17 cellular contexts compared by ENCODE assay signal in genomic region chr10:130363051-130363450, GRCh38.
DNase-seq lines count a peak whose midpoint lies in the region; ATAC-seq and TF ChIP-seq lines count a peak whose summit lies in the region.
"Had no signal": no experiment of that assay in that cellular context is flagged by ENCODE, and none has a peak within 500 bp of the region (broad histone marks: within the 10 kb centered on the region; RNA-seq: fewer than 3 reads in every experiment).

No MANE protein-coding gene starts in this region.

- peaks cover 14% of the 10 kb centered on the region for H3K9me3 Mint-ChIP-seq in activated CD8-positive, alpha-beta memory T cell treated with anti-CD3 and anti-CD28 coated beads, Interleukin-2, amount 10 ng/mL, durations not matched to agents 7 days and 5 days (ENCODE audit: low read depth)
- H3K9me3 Mint-ChIP-seq in natural killer cell treated with Interleukin-12 subunit alpha and Interleukin-12 subunit beta and Interleukin-15 and Interleukin-18, amount 100 ng/mL, for 72 hours, result no peaks in the 10 kb centered on the region
- H3K9me3 Mint-ChIP-seq in natural killer cell, result peaks cover 2 to 3% of the 10 kb centered on the region in 2 donors

- peak; percentile 13 for DNase-seq in activated CD8-positive, alpha-beta memory T cell treated with anti-CD3 and anti-CD28 coated beads, Interleukin-2, amount 50 U/mL, for 48 hours
- DNase-seq in activated CD8-positive, alpha-beta memory T cell treated with anti-CD3 and anti-CD28 coated beads, Interleukin-2, amount 10 ng/mL, durations not matched to agents 7 days and 5 days, result no peak
- DNase-seq in natural killer cell treated with Interleukin-12 subunit alpha and Interleukin-12 subunit beta and Interleukin-15 and Interleukin-18, amount 100 ng/mL, for 72 hours (ENCODE audit: low spot score), result peak; percentile 6
- no peak for DNase-seq in natural killer cell
- peak; percentile 60 for DNase-seq in mesenteric fat pad (ENCODE audit: low spot score)
- peak; percentile 34 for DNase-seq in ureter (ENCODE audit: low spot score)
- DNase-seq in COLO829 (ENCODE audit: low spot score), result no peak
- no peak for DNase-seq in SW480 (ENCODE audit: low spot score)
- DNase-seq: ACHN; BE2C; C1 segment of cervical spinal cord; Caco-2; CD4-positive, CD25-positive, alpha-beta regulatory T cell; CD8-positive, alpha-beta memory T cell; GF-D8; HCEC 1CT had no signal

- no peak overlapping the region for H3K4me3 Mint-ChIP-seq in activated CD8-positive, alpha-beta memory T cell treated with anti-CD3 and anti-CD28 coated beads, Interleukin-2, amount 10 ng/mL, durations not matched to agents 7 days and 5 days
- H3K4me3 Mint-ChIP-seq in natural killer cell treated with Interleukin-12 subunit alpha and Interleukin-12 subunit beta and Interleukin-15 and Interleukin-18, amount 100 ng/mL, for 72 hours, result no peak overlapping the region
- H3K4me3 Mint-ChIP-seq in natural killer cell, result no peak overlapping the region
- H3K4me3 Mint-ChIP-seq: CD4-positive, CD25-positive, alpha-beta regulatory T cell; CD8-positive, alpha-beta memory T cell; GM23338 had no signal

- intact Hi-C loops in natural killer cell (cut with micrococcal nuclease), result no loop called here

- no peaks in the 10 kb centered on the region for H3K4me1 Mint-ChIP-seq in activated CD8-positive, alpha-beta memory T cell treated with anti-CD3 and anti-CD28 coated beads, Interleukin-2, amount 10 ng/mL, durations not matched to agents 7 days and 5 days
- H3K4me1 Mint-ChIP-seq in natural killer cell treated with Interleukin-12 subunit alpha and Interleukin-12 subunit beta and Interleukin-15 and Interleukin-18, amount 100 ng/mL, for 72 hours (ENCODE audit: low read depth in 2 of 2), result no peaks in the 10 kb centered on the region
- H3K4me1 Mint-ChIP-seq in natural killer cell, result no peaks in the 10 kb centered on the region
- H3K4me1 Mint-ChIP-seq: CD8-positive, alpha-beta memory T cell; GM23338 had no signal

- CTCF ChIA-PET in activated CD8-positive, alpha-beta memory T cell treated with anti-CD3 and anti-CD28 coated beads, Interleukin-2, amount 10 ng/mL, durations not matched to agents 7 days and 5 days (lab: Charles Lee), result no interaction called here

- H3K36me3 Mint-ChIP-seq in activated CD8-positive, alpha-beta memory T cell treated with anti-CD3 and anti-CD28 coated beads, Interleukin-2, amount 10 ng/mL, durations not matched to agents 7 days and 5 days, result no peaks in the 10 kb centered on the region
- no peaks in the 10 kb centered on the region for H3K36me3 Mint-ChIP-seq in natural killer cell treated with Interleukin-12 subunit alpha and Interleukin-12 subunit beta and Interleukin-15 and Interleukin-18, amount 100 ng/mL, for 72 hours
- no peaks in the 10 kb centered on the region for H3K36me3 Mint-ChIP-seq in natural killer cell
- H3K36me3 Mint-ChIP-seq: CD4-positive, CD25-positive, alpha-beta regulatory T cell had no signal

- H3K27ac Mint-ChIP-seq in activated CD8-positive, alpha-beta memory T cell treated with anti-CD3 and anti-CD28 coated beads, Interleukin-2, amount 10 ng/mL, durations not matched to agents 7 days and 5 days, result no peak overlapping the region
- no peak overlapping the region for H3K27ac Mint-ChIP-seq in natural killer cell treated with Interleukin-12 subunit alpha and Interleukin-12 subunit beta and Interleukin-15 and Interleukin-18, amount 100 ng/mL, for 72 hours
- H3K27ac Mint-ChIP-seq in natural killer cell, result no peak overlapping the region
- H3K27ac Mint-ChIP-seq: CD4-positive, CD25-positive, alpha-beta regulatory T cell; GM23338 had no signal

- no peak for ATAC-seq in activated CD8-positive, alpha-beta memory T cell treated with anti-CD3 and anti-CD28 coated beads, Interleukin-2, amount 10 ng/mL, durations not matched to agents 7 days and 5 days
- ATAC-seq in natural killer cell treated with Interleukin-12 subunit alpha and Interleukin-12 subunit beta and Interleukin-15 and Interleukin-18, amount 100 ng/mL, for 72 hours, result no peak
- ATAC-seq in natural killer cell, result no peak
- ATAC-seq: GM23338 had no signal

- TF ChIP-seq CTCF in natural killer cell (IDR thresholded peaks at IDR 0.05), result no peak

- no peaks in the 10 kb centered on the region for H3K27me3 Mint-ChIP-seq in activated CD8-positive, alpha-beta memory T cell treated with anti-CD3 and anti-CD28 coated beads, Interleukin-2, amount 10 ng/mL, durations not matched to agents 7 days and 5 days
- H3K27me3 Mint-ChIP-seq in natural killer cell treated with Interleukin-12 subunit alpha and Interleukin-12 subunit beta and Interleukin-15 and Interleukin-18, amount 100 ng/mL, for 72 hours, result peaks cover 0 to 6% of the 10 kb centered on the region in 2 donors
- peaks cover 0 to 6% of the 10 kb centered on the region in 2 donors for H3K27me3 Mint-ChIP-seq in natural killer cell (ENCODE audit: low read depth in 2 of 2)

Comparison
In these comparisons a context has a peak if more than half of its experiments do, and no peak if none do; other contexts are left out.
1. DNase-seq: peak in activated CD8-positive, alpha-beta memory T cell treated with anti-CD3 and anti-CD28 coated beads, Interleukin-2, amount 50 U/mL, for 48 hours (single experiment), natural killer cell treated with Interleukin-12 subunit alpha and Interleukin-12 subunit beta and Interleukin-15 and Interleukin-18, amount 100 ng/mL, for 72 hours (single experiment), mesenteric fat pad (single experiment) and ureter (single experiment); none in activated CD8-positive, alpha-beta memory T cell treated with anti-CD3 and anti-CD28 coated beads, Interleukin-2, amount 10 ng/mL, durations not matched to agents 7 days and 5 days (single experiment), natural killer cell (single experiment), COLO829 (single experiment) and SW480 (single experiment).